Comparison of ENCODE assay signal across 9 cellular contexts in the genomic region with DNA sequence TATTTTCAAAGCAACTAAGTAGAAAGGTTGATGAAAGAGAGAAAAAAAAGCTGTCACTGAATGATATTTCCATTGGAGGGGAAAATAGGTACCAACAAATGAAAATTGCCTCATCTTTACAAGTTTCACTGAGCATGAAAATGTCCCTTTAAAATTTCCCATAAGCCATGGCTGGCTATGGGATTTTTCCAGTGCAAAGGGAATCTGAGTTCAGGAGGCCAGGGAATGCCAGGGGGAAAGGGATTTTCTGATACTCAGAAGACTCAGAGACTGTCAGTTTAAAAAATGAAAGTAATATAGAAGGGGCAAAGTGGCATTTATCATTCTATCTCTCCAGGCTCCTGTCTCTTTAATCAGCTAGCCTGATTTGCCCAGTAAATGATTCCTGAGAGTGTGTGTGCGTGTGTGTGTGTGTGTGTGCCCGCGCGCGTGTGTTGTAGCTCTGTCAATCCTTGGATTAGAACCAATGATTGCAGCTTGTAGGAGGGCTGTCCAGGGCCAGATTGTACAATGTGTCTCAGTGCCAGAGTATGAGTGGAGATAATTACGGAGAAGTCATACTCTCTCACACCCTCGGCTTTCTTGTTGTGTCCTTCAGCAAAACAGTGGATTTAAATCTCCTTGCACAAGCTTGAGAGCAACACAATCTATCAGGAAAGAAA. TPM values are rescaled to one million over a fixed set of nuclear protein-coding genes. Genes with fewer than 3 reads are reported as not detected.
DNase-seq lines count a peak whose midpoint lies in the region; ATAC-seq and TF ChIP-seq lines count a peak whose summit lies in the region.
"Had no signal": no experiment of that assay in that cellular context is flagged by ENCODE, and none has a peak within 500 bp of the region (broad histone marks: within the 10 kb centered on the region; RNA-seq: fewer than 3 reads in every experiment).

NTM (plus strand) TSS at position 526 of the 662 bp plus-strand sequence.

- no peak within 1 kb of the TSS for H3K4me3 Mint-ChIP-seq in GM23338
- H3K4me3 Mint-ChIP-seq: activated naive CD4-positive, alpha-beta T cell treated with anti-CD3 and anti-CD28 coated beads, Interleukin-2, amount 50 U/mL, for 24 hours had no signal

- no peaks in the 10 kb centered on the region for H3K36me3 ChIP-seq in GM23338 (ENCODE audit: insufficient read depth)

- no peaks in the 10 kb centered on the region; the same call in 1 of the 2 replicates for H3F3A ChIP-seq in GM23338 (replicated peaks; ENCODE audit: low read depth)

- H3K79me2 ChIP-seq in GM23338 (replicated peaks; ENCODE audit: insufficient read depth): no peaks in the 10 kb centered on the region

- TF ChIP-seq CTCF in GM23338 (conservative IDR thresholded peaks at IDR 0.05; ENCODE audit: low read depth in 2 of 2) (no peak), astrocyte of the spinal cord (IDR thresholded peaks at IDR 0.05; ENCODE audit: low read depth, low read length) (no peak)

- DNase-seq in GM23338 (ENCODE audit: low spot score) (peak; percentile 34), astrocyte of the spinal cord (ENCODE audit: low read depth, low spot score) (peak; percentile 26), hippocampal formation (lab: John Stamatoyannopoulos, UW) (peak; percentile 71 to 85), sciatic nerve (ENCODE audit: low spot score) (peak; percentile 68), epidermal melanocyte (ENCODE audit: insufficient read length, low spot score) (no peak)
- DNase-seq in activated CD4-positive, alpha-beta T cell treated with anti-CD3 and anti-CD28 coated beads for 4 hours: no peak
- DNase-seq in activated CD4-positive, alpha-beta T cell treated with anti-CD3 and anti-CD28 coated beads, Interleukin-2, amount 50 U/mL, for 48 hours: no peak
- DNase-seq in activated T-cell treated with anti-CD3 and anti-CD28 coated beads, Interleukin-2, amount 50 U/mL, for 1 hour: no peak

- peaks cover 48% of the 10 kb centered on the region for H3K4me1 ChIP-seq in GM23338 (ENCODE audit: insufficient read depth)

- H3K4me1 Mint-ChIP-seq in GM23338: peaks cover 11% of the 10 kb centered on the region
- H3K4me1 Mint-ChIP-seq: activated naive CD4-positive, alpha-beta T cell treated with anti-CD3 and anti-CD28 coated beads, Interleukin-2, amount 50 U/mL, for 24 hours had no signal

- H3K27ac ChIP-seq in GM23338 (ENCODE audit: low read depth): no peak within 1 kb of the TSS

- H3K27me3 ChIP-seq in GM23338 (ENCODE audit: insufficient read depth): no peaks in the 10 kb centered on the region

- in situ Hi-C loops in astrocyte of the spinal cord (cut with HindIII; ENCODE audit: low sequenced_read_pairs): no loop called here

- H2AFZ ChIP-seq in GM23338: no peak within 1 kb of the TSS

- no peaks in the 10 kb centered on the region for H3K9me2 ChIP-seq in GM23338 (ENCODE audit: insufficient read depth)

- no peak for ATAC-seq in GM23338
- peak; percentile 96 for ATAC-seq in sciatic nerve

- no peaks in the 10 kb centered on the region for H3K9me3 Mint-ChIP-seq in GM23338
- H3K9me3 Mint-ChIP-seq: activated naive CD4-positive, alpha-beta T cell treated with anti-CD3 and anti-CD28 coated beads, Interleukin-2, amount 50 U/mL, for 24 hours had no signal

- peaks cover 3% of the 10 kb centered on the region for H3K27me3 Mint-ChIP-seq in GM23338 (ENCODE audit: insufficient read depth, low read depth, poor library complexity)

- H3K27ac Mint-ChIP-seq in GM23338: no peak within 1 kb of the TSS
- H3K27ac Mint-ChIP-seq: activated naive CD4-positive, alpha-beta T cell treated with anti-CD3 and anti-CD28 coated beads, Interleukin-2, amount 50 U/mL, for 24 hours had no signal

- H3K4me3 ChIP-seq in GM23338 (no peak within 1 kb of the TSS), astrocyte of the spinal cord (ENCODE audit: low read depth, low read length) (no peak within 1 kb of the TSS)

- H3K4me2 ChIP-seq in GM23338: peak within 1 kb of the TSS; percentile 56

- intact Hi-C loops in sciatic nerve (cut with DNase I): no loop called here

- no peaks in the 10 kb centered on the region for H3K36me3 Mint-ChIP-seq in GM23338 (ENCODE audit: low read depth)
- H3K36me3 Mint-ChIP-seq: activated naive CD4-positive, alpha-beta T cell treated with anti-CD3 and anti-CD28 coated beads, Interleukin-2, amount 50 U/mL, for 24 hours had no signal

- no peaks in the 10 kb centered on the region for H4K20me1 ChIP-seq in GM23338 (replicated peaks; ENCODE audit: insufficient read depth)

TF ChIP-seq in GM23338, 12 proteins besides CTCF, POLR2A, EP300 and RAD21:
- TF ChIP-seq JUNB (IDR thresholded peaks at IDR 0.05; ENCODE audit: unreplicated experiment) (no peak), CREB1 (CRISPR knock-in tag; IDR thresholded peaks at IDR 0.05; ENCODE audit: low read depth) (0 out of 2 replicates have a peak, but pooled peaks have one; percentile 32)

RNA-seq across cellular contexts. Expression of gene NTM, which starts in this region (rescaled TPM):
- total RNA-seq in GM23338 (2014; rRNA removed; shearing (Covaris generic)): 5.3 and 14.6 TPM in 2 replicates
- polyA plus RNA-seq in GM23338 (2016; fragmentation: Nextera tagmentation; extraction: Ambion mirVana): 10.6 and 12.3 TPM in 2 replicates
- total RNA-seq in sciatic nerve: 19.5 TPM

Comparison
In these comparisons a context has a peak if more than half of its experiments do, and no peak if none do; other contexts are left out.
1. DNase-seq: peak in GM23338 (single experiment), astrocyte of the spinal cord (single experiment), hippocampal formation (2 of 2) and sciatic nerve (single experiment); none in activated CD4-positive, alpha-beta T cell treated with anti-CD3 and anti-CD28 coated beads for 4 hours (0 of 2), activated CD4-positive, alpha-beta T cell treated with anti-CD3 and anti-CD28 coated beads, Interleukin-2, amount 50 U/mL, for 48 hours (0 of 2), activated T-cell treated with anti-CD3 and anti-CD28 coated beads, Interleukin-2, amount 50 U/mL, for 1 hour (single experiment) and epidermal melanocyte (single experiment).